Comparison of ENCODE assay signal across 9 cellular contexts in the genomic region with DNA sequence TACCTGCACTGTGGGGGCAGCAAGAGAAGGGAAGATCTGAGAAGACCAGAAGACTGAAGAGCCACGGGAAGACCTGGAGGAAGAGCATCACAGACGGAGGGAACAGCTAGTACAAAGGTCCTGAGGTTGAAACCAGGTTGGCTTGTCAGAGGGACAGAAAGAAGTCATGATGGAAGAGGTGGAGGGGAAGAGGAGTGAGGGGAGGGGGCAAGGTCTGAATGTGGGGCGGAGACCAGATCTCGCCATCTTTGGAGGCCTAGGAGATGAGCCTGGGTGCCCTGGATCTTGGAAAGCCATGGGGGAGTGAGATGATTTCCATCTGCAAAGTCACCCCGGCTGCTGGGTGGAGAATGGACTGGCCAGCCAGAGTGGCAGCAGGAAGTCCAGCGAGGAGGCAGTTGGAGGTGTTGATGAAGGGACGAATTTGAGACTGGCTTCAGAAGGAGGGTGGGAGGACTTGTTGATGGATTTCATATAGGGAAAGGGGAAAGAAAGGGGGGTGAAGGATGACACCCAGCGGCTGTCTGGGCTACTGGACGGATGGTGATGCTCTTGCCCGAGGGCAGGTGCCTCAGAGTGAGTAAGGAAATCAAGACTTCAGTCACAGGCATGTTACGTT. TPM values are rescaled to one million over a fixed set of nuclear protein-coding genes. Genes with fewer than 3 reads are reported as not detected.
A peak's percentile ranks its signal among the peaks of the same experiment; 100 is the strongest.
DNase-seq lines count a peak whose midpoint lies in the region; TF ChIP-seq lines count a peak whose summit lies in the region.
"Had no signal": no experiment of that assay in that cellular context is flagged by ENCODE, and none has a peak within 500 bp of the region (broad histone marks: within the 10 kb centered on the region; RNA-seq: fewer than 3 reads in every experiment).

No MANE protein-coding gene starts in this region.

- H3K36me3 ChIP-seq in BLaER1 (no peaks in the 10 kb centered on the region), colonic mucosa (no peaks in the 10 kb centered on the region)

- H3K9me3 ChIP-seq in BLaER1: no peaks in the 10 kb centered on the region
- no peaks in the 10 kb centered on the region for H3K9me3 ChIP-seq in colonic mucosa

- intact Hi-C loops in colonic mucosa (cut with DNase I): no loop called here

- H3K4me1 Mint-ChIP-seq in IgD-negative memory B cell (peaks cover 12 to 19% (median 15%) of the 10 kb centered on the region in 3 donors), nephron (no peaks in the 10 kb centered on the region)

- no peaks in the 10 kb centered on the region for H4K20me1 ChIP-seq in BLaER1

- H3K27ac ChIP-seq in BLaER1 (no peak overlapping the region), colonic mucosa (peak overlapping the region; percentile 92), coronary artery (peak overlapping the region in 1 of 2 donors; percentile 28)

- H3K27me3 Mint-ChIP-seq in IgD-negative memory B cell: peaks cover 1% of the 10 kb centered on the region
- H3K27me3 Mint-ChIP-seq in nephron (ENCODE audit: low read depth): peaks cover 4% of the 10 kb centered on the region

- H3K27ac Mint-ChIP-seq in IgD-negative memory B cell (peak overlapping the region in 2 of 3 donors; percentile 97 to 100), nephron (no peak overlapping the region)

- H3K9ac ChIP-seq in BLaER1: no peak overlapping the region
- no peak overlapping the region for H3K9ac ChIP-seq in colonic mucosa (ENCODE audit: low read depth in 2 of 2, low read length in 2 of 2)

- H3K36me3 Mint-ChIP-seq in IgD-negative memory B cell: peaks cover 3% of the 10 kb centered on the region
- H3K36me3 Mint-ChIP-seq in nephron (ENCODE audit: low read depth): no peaks in the 10 kb centered on the region

- TF ChIP-seq CTCF in colonic mucosa (IDR thresholded peaks at IDR 0.05): no peak
- TF ChIP-seq CTCF in nephron (IDR thresholded peaks at IDR 0.05; ENCODE audit: unreplicated experiment in 3 of 3): no peak
- TF ChIP-seq CTCF in coronary artery (IDR thresholded peaks at IDR 0.05): no peak

- H3K4me3 Mint-ChIP-seq in IgD-negative memory B cell: peak overlapping the region; percentile 13 to 99 (median 92)
- peak overlapping the region; percentile 32 to 50 (median 49) for H3K4me3 Mint-ChIP-seq in nephron

- peaks cover 0 to 6% (median 0%) of the 10 kb centered on the region in 3 donors for H3K9me3 Mint-ChIP-seq in IgD-negative memory B cell
- H3K9me3 Mint-ChIP-seq in nephron: no peaks in the 10 kb centered on the region

- no peak for DNase-seq in colonic mucosa
- no peak for DNase-seq in activated gamma-delta T cell treated with Interleukin-2 at 50 U/mL for 16 hours
- DNase-seq in coronary artery (ENCODE audit: low spot score): no peak
- no peak for DNase-seq in cerebellar cortex (ENCODE audit: low spot score)
- no peak for DNase-seq in RKO (ENCODE audit: low spot score)
- DNase-seq: stimulated activated naive CD4-positive, alpha-beta T cell treated with Interleukin-2 at 50 U/mL for 16 hours had no signal

- H3K4me2 ChIP-seq in BLaER1: peak overlapping the region; percentile 87

- peak overlapping the region; percentile 74; the same call in 1 of the 2 replicates for H3K4me3 ChIP-seq in BLaER1
- peak overlapping the region; percentile 37 for H3K4me3 ChIP-seq in colonic mucosa
- no peak overlapping the region for H3K4me3 ChIP-seq in coronary artery

- H3K4me1 ChIP-seq in BLaER1: peaks cover 16% of the 10 kb centered on the region
- H3K4me1 ChIP-seq in colonic mucosa: no peaks in the 10 kb centered on the region

- H3K27me3 ChIP-seq in BLaER1: no peaks in the 10 kb centered on the region
- H3K27me3 ChIP-seq in colonic mucosa: no peaks in the 10 kb centered on the region

RNA-seq across cellular contexts. Expression of gene UBC, which starts 14.6 kb away (rescaled TPM):
- polyA plus RNA-seq in IgD-negative memory B cell: 1,893 TPM
- total RNA-seq in colonic mucosa: 1,000 to 10,000 TPM in 1 of 2 donors, 100 to 1,000 TPM in 1; 903 to 1,043 TPM

RNA-seq across cellular contexts. Expression of gene DHX37, which starts 59.9 kb away (rescaled TPM):
- polyA plus RNA-seq in IgD-negative memory B cell: 5.7 TPM
- 10 to 100 TPM; 11.0 to 26.9 TPM for total RNA-seq in colonic mucosa

Comparison
In these comparisons a context has a peak if more than half of its experiments do, and no peak if none do; other contexts are left out.
1. H3K27ac Mint-ChIP-seq: peak in IgD-negative memory B cell (2 of 3); none in nephron (0 of 3).